Comparison of ENCODE assay signal across 28 cellular contexts in genomic region chr2:49811502-49811901, GRCh38.
DNase-seq lines count a peak whose midpoint lies in the region; ATAC-seq, FAIRE-seq and TF ChIP-seq lines count a peak whose summit lies in the region.
"Had no signal": no experiment of that assay in that cellular context is flagged by ENCODE, and none has a peak within 500 bp of the region (broad histone marks: within the 10 kb centered on the region; RNA-seq: fewer than 3 reads in every experiment).

No MANE protein-coding gene starts in this region.

- TF ChIP-seq RAD21 in HepG2 (CRISPR knock-in tag; IDR thresholded peaks at IDR 0.05), result no peak

- H2AFZ ChIP-seq in HepG2 (ENCODE audit: low read length) (no peak overlapping the region), neuronal stem cell (ENCODE audit: low read length) (peak overlapping the region; percentile 17)

- H3K27me3 ChIP-seq in heart left ventricle, result no peaks in the 10 kb centered on the region
- no peaks in the 10 kb centered on the region for H3K27me3 ChIP-seq in left ventricle myocardium inferior (ENCODE audit: low read depth)
- H3K27me3 ChIP-seq in HepG2 (ENCODE audit: control insufficient read depth in 1 of 2, insufficient read depth in 2 of 2, low read length in 2 of 2), result no peaks in the 10 kb centered on the region
- no peaks in the 10 kb centered on the region for H3K27me3 ChIP-seq in right lobe of liver
- H3K27me3 ChIP-seq in neuronal stem cell (ENCODE audit: control insufficient read depth in 3 of 3, insufficient read depth in 3 of 3, low read depth in 1 of 3, low read length in 3 of 3), result no peaks in the 10 kb centered on the region
- H3K27me3 ChIP-seq: BE2C, BLaER1 had no signal

- H4K91ac ChIP-seq in neuronal stem cell (ENCODE audit: low read depth, low read length, poor library complexity), result no peak overlapping the region

- H3K18ac ChIP-seq in neuronal stem cell (ENCODE audit: low read length), result no peak overlapping the region

- H3K9me3 ChIP-seq in heart left ventricle (no peaks in the 10 kb centered on the region), left ventricle myocardium inferior (replicated peaks) (no peaks in the 10 kb centered on the region), HepG2 (ENCODE audit: low read length) (no peaks in the 10 kb centered on the region), right lobe of liver (no peaks in the 10 kb centered on the region), neuronal stem cell (replicated peaks in 1 of 2; ENCODE audit: control insufficient read depth in 2 of 2, insufficient read depth in 1 of 2, low read depth in 1 of 2, low read length in 2 of 2) (no peaks in the 10 kb centered on the region)
- H3K9me3 ChIP-seq: BE2C, BLaER1 had no signal

- POLR2A ChIA-PET in HepG2 (lab: Yijun Ruan, JAX), result no interaction called here

- H3K27ac ChIP-seq in heart left ventricle (peak overlapping the region in 9 of 12 donors; percentile 34 to 87 (median 72)), left ventricle myocardium inferior (replicated peaks) (peak overlapping the region; percentile 76), HepG2 (ENCODE audit: extremely low read length, insufficient read depth, low read length) (no peak overlapping the region), right lobe of liver (no peak overlapping the region), neuronal stem cell (replicated peaks; ENCODE audit: low read length) (no peak overlapping the region)
- H3K27ac ChIP-seq: BLaER1 had no signal

- H3K36me3 ChIP-seq in heart left ventricle (no peaks in the 10 kb centered on the region), left ventricle myocardium inferior (no peaks in the 10 kb centered on the region), HepG2 (replicated peaks in 1 of 2; ENCODE audit: control insufficient read depth in 1 of 2, insufficient read depth in 2 of 2, low read length in 2 of 2) (no peaks in the 10 kb centered on the region), right lobe of liver (no peaks in the 10 kb centered on the region), neuronal stem cell (replicated peaks in 1 of 2; ENCODE audit: control insufficient read depth in 2 of 2, insufficient read depth in 2 of 2, low read length in 2 of 2) (no peaks in the 10 kb centered on the region)
- H3K36me3 ChIP-seq: BE2C, BLaER1 had no signal

- H2AK5ac ChIP-seq in neuronal stem cell (ENCODE audit: low read depth, low read length), result no peak overlapping the region

- no peak overlapping the region for H3K14ac ChIP-seq in neuronal stem cell (ENCODE audit: low read length)

- H3K4me2 ChIP-seq in HepG2 (ENCODE audit: low read depth, low read length), result no peak overlapping the region
- no peak overlapping the region for H3K4me2 ChIP-seq in neuronal stem cell (ENCODE audit: insufficient read depth, low read length, poor library complexity, severe bottlenecking)
- H3K4me2 ChIP-seq: BLaER1 had no signal

- no peak overlapping the region for H2BK120ac ChIP-seq in neuronal stem cell (ENCODE audit: low read depth, low read length)

- no peak overlapping the region for H3K4ac ChIP-seq in neuronal stem cell (ENCODE audit: low read length)

- H3K79me1 ChIP-seq in neuronal stem cell (ENCODE audit: low read depth, low read length), result no peaks in the 10 kb centered on the region

- H4K8ac ChIP-seq in neuronal stem cell (ENCODE audit: low read depth, low read length), result no peak overlapping the region

- no peak for TF ChIP-seq EP300 in HepG2 (IDR thresholded peaks at IDR 0.05; ENCODE audit: low read depth in 2 of 2, low read length in 2 of 2)
- TF ChIP-seq EP300 in HepG2 (CRISPR knock-in tag; IDR thresholded peaks at IDR 0.05; ENCODE audit: borderline replicate concordance), result no peak

- H3K79me2 ChIP-seq in HepG2 (ENCODE audit: insufficient read depth, low read length), result no peaks in the 10 kb centered on the region

- FAIRE-seq in HepG2 (lab: Jason Lieb, UNC), result no peak
- FAIRE-seq in urothelium cell line (lab: Jason Lieb, UNC), result no peak
- FAIRE-seq: A204.1, GM12878, GM12892, GM18507 had no signal

- H3K4me3 ChIP-seq in heart left ventricle (no peak overlapping the region), left ventricle myocardium inferior (no peak overlapping the region), HepG2 (replicated peaks in 1 of 3; ENCODE audit: insufficient read depth in 1 of 3, low read depth in 2 of 3, low read length in 3 of 3) (no peak overlapping the region), right lobe of liver (no peak overlapping the region), neuronal stem cell (ENCODE audit: low read length in 2 of 2) (no peak overlapping the region)
- H3K4me3 ChIP-seq: BLaER1, GM12878 had no signal

- peaks cover 0 to 23% (median 1%) of the 10 kb centered on the region in 12 donors for H3K4me1 ChIP-seq in heart left ventricle
- peaks cover 32% of the 10 kb centered on the region for H3K4me1 ChIP-seq in left ventricle myocardium inferior
- no peaks in the 10 kb centered on the region for H3K4me1 ChIP-seq in HepG2 (ENCODE audit: insufficient read depth, low read length)
- H3K4me1 ChIP-seq in right lobe of liver, result no peaks in the 10 kb centered on the region
- peaks cover 0 to 30% of the 10 kb centered on the region in 2 donors for H3K4me1 ChIP-seq in neuronal stem cell (ENCODE audit: control insufficient read depth in 2 of 2, insufficient read depth in 1 of 2, low read depth in 1 of 2, low read length in 2 of 2)
- H3K4me1 ChIP-seq: BE2C had no signal

- no peak for DNase-seq in heart left ventricle
- no peak for DNase-seq in cardiac septum (ENCODE audit: low spot score)
- no peak for DNase-seq in left ventricle myocardium inferior
- DNase-seq in left ventricle myocardium superior, result no peak
- no peak for DNase-seq in HepG2 (ENCODE audit: low spot score)
- DNase-seq in right lobe of liver, result no peak
- DNase-seq in neuronal stem cell (ENCODE audit: low spot score), result no peak
- no peak for DNase-seq in urothelium cell line (ENCODE audit: low spot score)
- DNase-seq: 8988T; ACHN; BE2C; C1 segment of cervical spinal cord; CD4-positive, alpha-beta memory T cell; CD4-positive, CD25-positive, alpha-beta regulatory T cell; CD8-positive, alpha-beta memory T cell; COR-L47; DMS 273 treated with DMSO at 0.1 percent for 48 hours; DMS153; DMS53; DMS79; DND-41; EL; GDM1 had no signal

- TF ChIP-seq POLR2A in heart left ventricle (IDR thresholded peaks at IDR 0.05) (no peak), HepG2 (IDR thresholded peaks at IDR 0.05; ENCODE audit: insufficient read depth in 1 of 2, low read depth in 2 of 2, low read length in 2 of 2) (no peak), right lobe of liver (IDR thresholded peaks at IDR 0.05) (no peak)

- no peak overlapping the region for H2BK5ac ChIP-seq in neuronal stem cell (ENCODE audit: low read length)

- no peak overlapping the region for H3K23ac ChIP-seq in neuronal stem cell (ENCODE audit: low read depth, low read length, poor library complexity)

- in situ Hi-C loops in HepG2 (cut with HindIII; ENCODE audit: extremely low pct_ligation_motif_present, low pct_unique_long_range_greater_than_20kb), result no loop called here

- intact Hi-C loops in heart left ventricle (cut with DNase I), result loop anchor here in 1 of 10 donors (5.0 kb wide), 1 partner anchor 121 kb away; no protein-coding TSS in a partner anchor
- intact Hi-C loops in cardiac septum (cut with DNase I), result no loop called here
- intact Hi-C loops in left ventricle myocardium inferior (cut with micrococcal nuclease), result no loop called here
- intact Hi-C loops in left ventricle myocardium superior (cut with micrococcal nuclease), result no loop called here
- intact Hi-C loops in HepG2 (cut with micrococcal nuclease; ENCODE audit: unreplicated experiment), result no loop called here
- intact Hi-C loops in right lobe of liver (cut with DNase I), result no loop called here

- WGBS in heart left ventricle, 4 donors, result 77 to 92% (median 88%) methylated on average over 4 of the region's 4 CpGs
- WGBS in HepG2 (ENCODE audit: low lambda C conversion rate), result 52% methylated on average over 4 of the region's 4 CpGs
- WGBS in right lobe of liver (ENCODE audit: insufficient coverage, low coverage, low lambda C conversion rate, missing lambda C conversion rate), result 56% methylated on average over 4 of the region's 4 CpGs
- no CpG with 5 or more reads among the region's 4 CpGs for WGBS in neuronal stem cell (ENCODE audit: extremely low coverage in 2 of 2, insufficient read length in 2 of 2, insufficient replicate concordance in 1 of 2), 2 donors

- BruUV-seq in HepG2 (replicated peaks; lab: Mats Ljungman, UMichigan), result no TSS peak

- TF ChIP-seq CTCF in heart left ventricle (IDR thresholded peaks at IDR 0.05) (no peak), left ventricle myocardium inferior (IDR thresholded peaks at IDR 0.05; ENCODE audit: borderline replicate concordance) (no peak), HepG2 (CRISPR knock-in tag; IDR thresholded peaks at IDR 0.05) (no peak), right lobe of liver (IDR thresholded peaks at IDR 0.05) (no peak)

- ATAC-seq in heart left ventricle (no peak), left ventricle myocardium superior (no peak), HepG2 (no peak), right lobe of liver (no peak)
- ATAC-seq: GM12878 had no signal

- H3K9ac ChIP-seq in HepG2 (ENCODE audit: insufficient read depth, low read depth, low read length) (no peak overlapping the region), neuronal stem cell (ENCODE audit: low read depth, low read length, poor library complexity) (no peak overlapping the region)
- H3K9ac ChIP-seq: BLaER1 had no signal

- H4K20me1 ChIP-seq in HepG2 (ENCODE audit: insufficient read depth, low read length), result no peaks in the 10 kb centered on the region
- H4K20me1 ChIP-seq: BLaER1 had no signal

- no peak overlapping the region for H2BK12ac ChIP-seq in neuronal stem cell (ENCODE audit: low read length)

- CTCF ChIA-PET in HepG2 (lab: Yijun Ruan, JAX; ENCODE audit: low intra/inter-chr PET ratio, low total read pairs), result no interaction called here

- H2BK15ac ChIP-seq in neuronal stem cell (ENCODE audit: low read length), result no peak overlapping the region

TF ChIP-seq in HepG2, 621 proteins besides CTCF, POLR2A, EP300 and RAD21 (continues in another document):
- TF ChIP-seq MAFK (conservative IDR thresholded peaks at IDR 0.05 in 1 of 2, IDR thresholded peaks at IDR 0.05 in 1 of 2; ENCODE audit: low read length in 2 of 2), result peak; percentile 47 to 68; a peak in 2 of 4 replicates

Comparison
In these comparisons a context has a peak if more than half of its experiments do, and no peak if none do; other contexts are left out.
1. H3K27ac ChIP-seq: peak in heart left ventricle (9 of 12) and left ventricle myocardium inferior (single experiment); none in HepG2 (single experiment), right lobe of liver (0 of 3) and neuronal stem cell (single experiment).